In genomic region chr2:228700638-228701037, GRCh38 we compare ENCODE assay signal across 17 cellular contexts.
DNase-seq lines count a peak whose midpoint lies in the region; ATAC-seq and TF ChIP-seq lines count a peak whose summit lies in the region.
"Had no signal": no experiment of that assay in that cellular context is flagged by ENCODE, and none has a peak within 500 bp of the region (broad histone marks: within the 10 kb centered on the region; RNA-seq: fewer than 3 reads in every experiment).

No MANE protein-coding gene starts in this region.

- H3K27me3 Mint-ChIP-seq in activated CD8-positive, alpha-beta T cell treated with anti-CD3 and anti-CD28 coated beads for 36 hours, result no peaks in the 10 kb centered on the region

- peak overlapping the region; percentile 7 for H3K27ac ChIP-seq in RWPE2 (ENCODE audit: poor library complexity, severe bottlenecking)
- H3K27ac ChIP-seq: lower lobe of right lung, neural progenitor cell, thoracic aorta had no signal

- POLR2A ChIA-PET in activated CD8-positive, alpha-beta T cell treated with anti-CD3 and anti-CD28 coated beads for 36 hours (lab: Charles Lee), result no interaction called here

- TF ChIP-seq CTCF in RWPE2 (IDR thresholded peaks at IDR 0.05; ENCODE audit: poor library complexity, severe bottlenecking) (no peak), fibroblast of mammary gland (conservative IDR thresholded peaks at IDR 0.05; ENCODE audit: control insufficient read depth, insufficient read depth, low read depth, low read length) (no peak)
- TF ChIP-seq CTCF in activated CD8-positive, alpha-beta T cell treated with anti-CD3 and anti-CD28 coated beads for 36 hours (IDR thresholded peaks at IDR 0.05), result no peak

- CTCF ChIA-PET in activated CD8-positive, alpha-beta T cell treated with anti-CD3 and anti-CD28 coated beads for 36 hours (lab: Charles Lee), result no interaction called here

- no peak overlapping the region for H3K27ac Mint-ChIP-seq in activated CD8-positive, alpha-beta T cell treated with anti-CD3 and anti-CD28 coated beads for 36 hours
- H3K27ac Mint-ChIP-seq: activated CD8-positive, alpha-beta T cell treated with anti-CD3 and anti-CD28 coated beads, Interleukin-2, amount 10 ng/mL, durations not matched to agents 7 days and 5 days; neural progenitor cell had no signal

- no peaks in the 10 kb centered on the region for H3K9me3 ChIP-seq in RWPE2 (ENCODE audit: severe bottlenecking)
- H3K9me3 ChIP-seq: lower lobe of right lung, thoracic aorta had no signal

- no peaks in the 10 kb centered on the region for H3K36me3 Mint-ChIP-seq in activated CD8-positive, alpha-beta T cell treated with anti-CD3 and anti-CD28 coated beads for 36 hours (ENCODE audit: low read depth)
- H3K36me3 Mint-ChIP-seq: neural progenitor cell had no signal

- DNase-seq in A172 (ENCODE audit: low spot score), result peak; percentile 82
- peak; percentile 72 for DNase-seq in H4 (ENCODE audit: low spot score)
- no peak for DNase-seq in RWPE2 (ENCODE audit: low spot score)
- peak; percentile 75 for DNase-seq in fibroblast of mammary gland (ENCODE audit: low read depth)
- DNase-seq in AG20443 (ENCODE audit: low spot score), result no peak
- no peak for DNase-seq in NCI-H2196 treated with DMSO at 0.1 percent for 48 hours (lab: John Stamatoyannopoulos, UW; ENCODE audit: unreplicated experiment)
- no peak for DNase-seq in NCI-H2171 (lab: John Stamatoyannopoulos, UW)
- DNase-seq in activated CD8-positive, alpha-beta T cell treated with anti-CD3 and anti-CD28 coated beads for 36 hours, result no peak
- DNase-seq: activated CD8-positive, alpha-beta T cell treated with anti-CD3 and anti-CD28 coated beads, Interleukin-2, amount 10 ng/mL, durations not matched to agents 7 days and 5 days; dermis blood vessel endothelial cell; lower lobe of right lung; NCI-H1092 treated with DMSO at 0.1 percent for 48 hours; right cardiac atrium; stimulated activated CD4-positive, alpha-beta T cell treated with anti-CD3 and anti-CD28 coated beads, Interleukin-2, amount 100 ng/mL, for 48 hours; stimulated activated CD8-positive, alpha-beta memory T cell treated with anti-CD3 and anti-CD28 coated beads, Interleukin-4, amount 100 ng/mL, for 48 hours had no signal

- no peaks in the 10 kb centered on the region for H3K36me3 ChIP-seq in RWPE2 (ENCODE audit: low read depth)
- H3K36me3 ChIP-seq: lower lobe of right lung, neural progenitor cell, thoracic aorta had no signal

- intact Hi-C loops in activated CD8-positive, alpha-beta T cell treated with anti-CD3 and anti-CD28 coated beads for 36 hours (cut with micrococcal nuclease), result no loop called here

- no peaks in the 10 kb centered on the region for H3K4me1 Mint-ChIP-seq in activated CD8-positive, alpha-beta T cell treated with anti-CD3 and anti-CD28 coated beads for 36 hours (ENCODE audit: low read depth)

- H3K4me1 ChIP-seq in RWPE2 (ENCODE audit: insufficient read depth, poor library complexity, severe bottlenecking), result peaks cover 22% of the 10 kb centered on the region
- H3K4me1 ChIP-seq: lower lobe of right lung had no signal

- H3K27me3 ChIP-seq in RWPE2 (ENCODE audit: insufficient read depth, poor library complexity, severe bottlenecking), result no peaks in the 10 kb centered on the region
- H3K27me3 ChIP-seq: neural progenitor cell had no signal

- no peak for ATAC-seq in RWPE2 (ENCODE audit: low read depth)
- no peak for ATAC-seq in activated CD8-positive, alpha-beta T cell treated with anti-CD3 and anti-CD28 coated beads for 36 hours
- ATAC-seq: activated CD8-positive, alpha-beta T cell treated with anti-CD3 and anti-CD28 coated beads, Interleukin-2, amount 10 ng/mL, durations not matched to agents 7 days and 5 days; lower lobe of right lung; right cardiac atrium had no signal

- H3K4me3 ChIP-seq in RWPE2 (ENCODE audit: severe bottlenecking), result no peak overlapping the region
- H3K4me3 ChIP-seq in fibroblast of mammary gland (ENCODE audit: control insufficient read depth, low read depth, low read length), result no peak overlapping the region
- H3K4me3 ChIP-seq: lower lobe of right lung, neural progenitor cell, thoracic aorta had no signal

- H3K9me3 Mint-ChIP-seq in activated CD8-positive, alpha-beta T cell treated with anti-CD3 and anti-CD28 coated beads for 36 hours, result peaks cover 2% of the 10 kb centered on the region
- H3K9me3 Mint-ChIP-seq: neural progenitor cell had no signal

- H3K4me3 Mint-ChIP-seq in activated CD8-positive, alpha-beta T cell treated with anti-CD3 and anti-CD28 coated beads for 36 hours, result no peak overlapping the region
- H3K4me3 Mint-ChIP-seq: activated CD8-positive, alpha-beta T cell treated with anti-CD3 and anti-CD28 coated beads, Interleukin-2, amount 10 ng/mL, durations not matched to agents 7 days and 5 days; neural progenitor cell had no signal

Comparison
In these comparisons a context has a peak if more than half of its experiments do, and no peak if none do; other contexts are left out.
1. DNase-seq: peak in A172 (single experiment), H4 (single experiment) and fibroblast of mammary gland (single experiment); none in RWPE2 (single experiment), AG20443 (single experiment), NCI-H2196 treated with DMSO at 0.1 percent for 48 hours (single experiment), NCI-H2171 (single experiment) and activated CD8-positive, alpha-beta T cell treated with anti-CD3 and anti-CD28 coated beads for 36 hours (single experiment).